Comparison of ENCODE assay signal across 12 cellular contexts in the genomic region with DNA sequence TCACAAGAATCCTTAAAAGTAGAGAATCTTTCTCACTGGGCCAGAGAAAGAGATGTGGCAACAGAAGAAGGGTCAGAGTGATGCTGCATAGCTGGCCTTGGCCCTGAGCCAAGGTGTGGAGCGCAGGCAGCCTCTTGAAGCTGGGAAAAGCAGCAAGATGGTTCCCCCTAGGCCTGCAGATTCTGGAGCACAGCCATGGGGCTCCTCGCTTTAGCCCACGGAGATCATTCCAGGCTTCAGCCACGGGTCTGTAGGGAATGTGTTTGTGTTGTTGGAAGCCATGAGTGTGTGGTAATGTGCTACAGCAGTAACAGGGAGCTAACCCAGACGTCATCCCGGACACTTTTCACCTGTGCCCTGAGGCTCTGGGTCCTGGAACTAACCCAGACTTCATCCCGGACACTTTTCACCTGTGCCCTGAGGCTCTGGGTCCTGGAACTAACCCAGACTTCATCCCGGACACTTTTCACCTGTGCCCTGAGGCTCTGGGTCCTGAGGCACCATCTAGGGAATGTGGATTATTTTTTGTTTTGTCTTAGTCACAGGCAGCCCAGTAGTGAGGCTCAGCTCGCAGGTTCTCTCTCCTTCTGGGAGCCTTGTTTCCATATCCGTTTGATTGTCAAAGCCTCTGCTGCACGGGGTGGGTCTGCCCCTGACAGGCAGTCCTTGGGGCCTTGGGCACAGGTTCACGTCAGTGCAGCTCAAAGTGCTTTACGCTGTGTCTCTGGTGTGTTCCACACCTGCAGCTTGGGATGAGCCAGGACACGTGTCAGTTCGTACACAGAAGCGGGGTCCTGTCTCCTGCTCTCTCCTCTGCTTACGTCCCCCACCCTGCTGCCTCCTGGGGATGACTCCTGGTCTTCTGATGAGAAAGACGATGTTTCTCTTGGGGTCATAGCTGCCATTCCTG. TPM values are rescaled to one million over a fixed set of nuclear protein-coding genes. Genes with fewer than 3 reads are reported as not detected.
DNase-seq lines count a peak whose midpoint lies in the region; ATAC-seq and TF ChIP-seq lines count a peak whose summit lies in the region.
"Had no signal": no experiment of that assay in that cellular context is flagged by ENCODE, and none has a peak within 500 bp of the region (broad histone marks: within the 10 kb centered on the region; RNA-seq: fewer than 3 reads in every experiment).

No MANE protein-coding gene starts in this region.

- TF ChIP-seq POLR2A in GM18505 (IDR thresholded peaks at IDR 0.05; ENCODE audit: borderline replicate concordance, extremely low read depth, insufficient read depth, insufficient read length), result no peak

- ATAC-seq in GM18505 (IDR thresholded peaks at IDR 0.05; ENCODE audit: unreplicated experiment), result no peak
- ATAC-seq: activated T-helper 17 cell treated with anti-CD3 and anti-CD28 coated beads, Interleukin-2, amount 50 U/mL, for 72 hours; esophagus mucosa had no signal

- H3K4me2 ChIP-seq in neuronal stem cell (ENCODE audit: insufficient read depth, low read length, poor library complexity, severe bottlenecking), result no peak overlapping the region

- H2BK120ac ChIP-seq in neuronal stem cell (ENCODE audit: low read depth, low read length), result no peak overlapping the region

- H3K27me3 ChIP-seq in neuronal stem cell (ENCODE audit: control insufficient read depth in 3 of 3, insufficient read depth in 3 of 3, low read depth in 1 of 3, low read length in 3 of 3), result no peaks in the 10 kb centered on the region

- H3K4me3 ChIP-seq in LNCaP clone FGC (ENCODE audit: low read depth, low read length) (no peak overlapping the region), coronary artery (no peak overlapping the region), neuronal stem cell (ENCODE audit: low read length in 2 of 2) (no peak overlapping the region)

- peak overlapping the region; percentile 46 for H4K91ac ChIP-seq in neuronal stem cell (ENCODE audit: low read depth, low read length, poor library complexity)

- peak overlapping the region; percentile 100 for H2BK15ac ChIP-seq in neuronal stem cell (ENCODE audit: low read length)

- TF ChIP-seq CTCF in LNCaP clone FGC (IDR thresholded peaks at IDR 0.05; ENCODE audit: control insufficient read depth, extremely low read depth, insufficient read depth), result no peak
- TF ChIP-seq CTCF in coronary artery (IDR thresholded peaks at IDR 0.05), result no peak

- H3K27ac ChIP-seq in coronary artery (no peak overlapping the region), neuronal stem cell (replicated peaks; ENCODE audit: low read length) (no peak overlapping the region)
- H3K27ac ChIP-seq: WERI-Rb-1 had no signal

- peak overlapping the region; percentile 83 for H3K18ac ChIP-seq in neuronal stem cell (ENCODE audit: low read length)

- H4K8ac ChIP-seq in neuronal stem cell (ENCODE audit: low read depth, low read length), result no peak overlapping the region

- no peaks in the 10 kb centered on the region for H3K36me3 ChIP-seq in neuronal stem cell (replicated peaks in 1 of 2; ENCODE audit: control insufficient read depth in 2 of 2, insufficient read depth in 2 of 2, low read length in 2 of 2)
- H3K36me3 ChIP-seq: WERI-Rb-1 had no signal

- no peak overlapping the region for H3K9ac ChIP-seq in neuronal stem cell (ENCODE audit: low read depth, low read length, poor library complexity)

- peaks cover 4 to 14% of the 10 kb centered on the region in 2 donors for H3K9me3 ChIP-seq in neuronal stem cell (replicated peaks in 1 of 2; ENCODE audit: control insufficient read depth in 2 of 2, insufficient read depth in 1 of 2, low read depth in 1 of 2, low read length in 2 of 2)

- H3K14ac ChIP-seq in neuronal stem cell (ENCODE audit: low read length), result peak overlapping the region; percentile 94

- H2BK5ac ChIP-seq in neuronal stem cell (ENCODE audit: low read length), result no peak overlapping the region

- peak; percentile 33 for DNase-seq in EL
- DNase-seq in LNCaP clone FGC (ENCODE audit: low read depth), result peak; percentile 14
- peak; percentile 55 for DNase-seq in coronary artery (ENCODE audit: low spot score)
- no peak for DNase-seq in neuronal stem cell (ENCODE audit: low spot score)
- no peak for DNase-seq in NCI-H2171 treated with DMSO at 0.1 percent for 48 hours (lab: John Stamatoyannopoulos, UW)
- no peak for DNase-seq in central memory CD4-positive, alpha-beta T cell
- no peak for DNase-seq in GOT3 (lab: John Stamatoyannopoulos, UW)
- DNase-seq: NCI-H1436, WERI-Rb-1 had no signal

- H2AK5ac ChIP-seq in neuronal stem cell (ENCODE audit: low read depth, low read length), result peak overlapping the region; percentile 61

- no peaks in the 10 kb centered on the region for H3K79me1 ChIP-seq in neuronal stem cell (ENCODE audit: low read depth, low read length)

- H3K4ac ChIP-seq in neuronal stem cell (ENCODE audit: low read length), result no peak overlapping the region

- H3K23ac ChIP-seq in neuronal stem cell (ENCODE audit: low read depth, low read length, poor library complexity), result peak overlapping the region; percentile 31

- WGBS in neuronal stem cell (ENCODE audit: extremely low coverage in 2 of 2, insufficient read length in 2 of 2, insufficient replicate concordance in 1 of 2), 2 donors, result no CpG with 5 or more reads among the region's 18 CpGs

- H2BK12ac ChIP-seq in neuronal stem cell (ENCODE audit: low read length), result no peak overlapping the region

- H2AFZ ChIP-seq in neuronal stem cell (ENCODE audit: low read length), result peak overlapping the region; percentile 23

- H3K4me1 ChIP-seq in neuronal stem cell (ENCODE audit: control insufficient read depth in 2 of 2, insufficient read depth in 1 of 2, low read depth in 1 of 2, low read length in 2 of 2), result peaks cover 4 to 6% of the 10 kb centered on the region in 2 donors

RNA-seq across cellular contexts. Expression of a gene that starts 56.3 kb away (rescaled TPM):
- 18.9 TPM for polyA plus RNA-seq in neuronal stem cell (2013, experiment 1 of 2)
- 18.7 TPM for polyA plus RNA-seq in neuronal stem cell (2013, experiment 2 of 2)

Comparison
In these comparisons a context has a peak if more than half of its experiments do, and no peak if none do; other contexts are left out.
1. DNase-seq: peak in EL (single experiment), LNCaP clone FGC (single experiment) and coronary artery (single experiment); none in neuronal stem cell (single experiment), NCI-H2171 treated with DMSO at 0.1 percent for 48 hours (single experiment), central memory CD4-positive, alpha-beta T cell (single experiment) and GOT3 (single experiment).